8 cellular contexts compared by ENCODE assay signal in genomic region chrX:87583679-87584078, GRCh38.
A peak's percentile ranks its signal among the peaks of the same experiment; 100 is the strongest.
DNase-seq lines count a peak whose midpoint lies in the region; ATAC-seq and TF ChIP-seq lines count a peak whose summit lies in the region.

No MANE protein-coding gene starts in this region.

- H3K4me2 ChIP-seq in Loucy (ENCODE audit: low read depth, low read length, poor library complexity, severe bottlenecking) = no peak overlapping the region
- H3K4me2 ChIP-seq in osteoblast (ENCODE audit: insufficient read depth, low read length) = no peak overlapping the region

- H3K27ac ChIP-seq in osteoblast (ENCODE audit: low read depth, low read length) = no peak overlapping the region
- no peak overlapping the region for H3K27ac ChIP-seq in effector memory CD4-positive, alpha-beta T cell (ENCODE audit: insufficient read depth, low read length, poor library complexity, severe bottlenecking)

- TF ChIP-seq CTCF in Loucy (conservative IDR thresholded peaks at IDR 0.05; ENCODE audit: low read length) (peak; percentile 49), osteoblast (IDR thresholded peaks at IDR 0.05; ENCODE audit: extremely low read depth, low read depth, low read length) (peak; percentile 53)

- no peaks in the 10 kb centered on the region for H3K79me2 ChIP-seq in Loucy (ENCODE audit: insufficient read depth, low read length)
- no peaks in the 10 kb centered on the region for H3K79me2 ChIP-seq in osteoblast (ENCODE audit: insufficient read depth, low read length)

- no peaks in the 10 kb centered on the region for H3F3A ChIP-seq in Loucy (ENCODE audit: low read depth)

- no peaks in the 10 kb centered on the region for H3K9me3 ChIP-seq in Loucy (ENCODE audit: insufficient read depth, low read depth, low read length)
- H3K9me3 ChIP-seq in osteoblast (ENCODE audit: low read depth, low read length) = no peaks in the 10 kb centered on the region
- no peaks in the 10 kb centered on the region for H3K9me3 ChIP-seq in effector memory CD4-positive, alpha-beta T cell (ENCODE audit: control insufficient read depth, low read length)

- H3K9me2 ChIP-seq in Loucy (replicated peaks; ENCODE audit: low read depth, low read length) = no peaks in the 10 kb centered on the region

- no peak overlapping the region for H3K9ac ChIP-seq in Loucy (ENCODE audit: low read depth, low read length, poor library complexity, severe bottlenecking)

- no peaks in the 10 kb centered on the region for H3K27me3 ChIP-seq in Loucy (ENCODE audit: insufficient read depth, low read length, poor library complexity, severe bottlenecking)
- H3K27me3 ChIP-seq in osteoblast (ENCODE audit: insufficient read depth, low read length) = no peaks in the 10 kb centered on the region
- no peaks in the 10 kb centered on the region for H3K27me3 ChIP-seq in effector memory CD4-positive, alpha-beta T cell (replicated peaks; ENCODE audit: control insufficient read depth, insufficient read depth, low read length, poor library complexity, severe bottlenecking)

- no peak overlapping the region for H2AFZ ChIP-seq in Loucy (ENCODE audit: low read length)
- no peak overlapping the region for H2AFZ ChIP-seq in osteoblast (ENCODE audit: low read length)

- DNase-seq in NCI-H82 (lab: John Stamatoyannopoulos, UW) (peak; percentile 54), NCI-H82 treated with DMSO at 0.1 percent for 48 hours (lab: John Stamatoyannopoulos, UW; ENCODE audit: unreplicated experiment) (no peak), dermis blood vessel endothelial cell (peak; percentile 61), osteoblast (ENCODE audit: insufficient read length, low spot score, missing footprints) (no peak), C1 segment of cervical spinal cord (lab: John Stamatoyannopoulos, UW) (no peak)
- DNase-seq in effector memory CD4-positive, alpha-beta T cell = no peak

- H3K4me1 ChIP-seq in Loucy (ENCODE audit: insufficient read depth, low read length, poor library complexity, severe bottlenecking) (no peaks in the 10 kb centered on the region), osteoblast (ENCODE audit: insufficient read depth, low read length) (no peaks in the 10 kb centered on the region)
- H3K4me1 ChIP-seq in effector memory CD4-positive, alpha-beta T cell (ENCODE audit: control insufficient read depth, insufficient read depth, low read length, poor library complexity, severe bottlenecking) = no peaks in the 10 kb centered on the region

- no peak for ATAC-seq in GM19455 (IDR thresholded peaks at IDR 0.05; ENCODE audit: unreplicated experiment)

- H3K36me3 ChIP-seq in Loucy (ENCODE audit: insufficient read depth, low read length) (no peaks in the 10 kb centered on the region), osteoblast (ENCODE audit: insufficient read depth, low read length) (no peaks in the 10 kb centered on the region)
- H3K36me3 ChIP-seq in effector memory CD4-positive, alpha-beta T cell (ENCODE audit: control insufficient read depth, insufficient read depth, low read length) = no peaks in the 10 kb centered on the region

- H3K4me3 ChIP-seq in Loucy (ENCODE audit: low read length, poor library complexity, severe bottlenecking) (no peak overlapping the region), osteoblast (ENCODE audit: insufficient read depth, low read length) (no peak overlapping the region)
- no peak overlapping the region for H3K4me3 ChIP-seq in effector memory CD4-positive, alpha-beta T cell (ENCODE audit: insufficient read depth, low read depth, low read length, poor library complexity, severe bottlenecking)

- H4K20me1 ChIP-seq in Loucy (ENCODE audit: insufficient read depth, low read length, poor library complexity, severe bottlenecking) = no peaks in the 10 kb centered on the region
- no peaks in the 10 kb centered on the region for H4K20me1 ChIP-seq in osteoblast (ENCODE audit: insufficient read depth, low read length)

Comparison
In these comparisons a context has a peak if more than half of its experiments do, and no peak if none do; other contexts are left out.
1. DNase-seq: peak in NCI-H82 (single experiment) and dermis blood vessel endothelial cell (single experiment); none in NCI-H82 treated with DMSO at 0.1 percent for 48 hours (single experiment), osteoblast (single experiment), effector memory CD4-positive, alpha-beta T cell (0 of 3) and C1 segment of cervical spinal cord (0 of 14).